Comparison of ENCODE assay signal across 23 cellular contexts in the genomic region with DNA sequence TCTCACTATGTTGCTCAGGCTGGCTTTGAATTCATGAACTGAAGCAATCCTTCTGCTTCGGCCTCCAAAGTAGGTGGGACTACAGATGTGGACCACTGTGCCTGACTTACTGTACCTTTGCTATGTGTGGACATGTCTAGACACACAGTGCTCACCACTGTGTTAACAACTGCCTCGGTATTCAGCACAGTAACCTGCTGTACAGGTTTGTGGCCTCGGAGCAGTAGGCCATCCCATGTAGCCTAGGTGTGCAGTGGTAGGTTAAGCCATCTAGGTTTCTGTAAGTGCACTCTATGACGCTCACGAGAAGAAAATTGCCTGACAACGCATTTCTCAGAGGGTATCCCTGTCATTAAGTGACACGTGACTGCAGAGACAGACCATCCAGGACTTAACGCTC.
"Had no signal": no experiment of that assay in that cellular context is flagged by ENCODE, and none has a peak within 500 bp of the region (broad histone marks: within the 10 kb centered on the region; RNA-seq: fewer than 3 reads in every experiment).

No MANE protein-coding gene starts in this region.

- H3K4me1 ChIP-seq: colonic mucosa, neural progenitor cell, spleen had no signal

- H3K4me3 ChIP-seq: colonic mucosa, neural progenitor cell, spleen, suprapubic skin, tibial artery had no signal

- H3K9me3 ChIP-seq: colonic mucosa, spleen, suprapubic skin, tibial artery had no signal

- H3K27ac Mint-ChIP-seq: activated B cell treated with CpG ODN at 0.5 μM for 24 hours; activated CD8-positive, alpha-beta memory T cell treated with anti-CD3 and anti-CD28 coated beads, Interleukin-2, amount 10 ng/mL, durations not matched to agents 7 days and 5 days; activated CD8-positive, alpha-beta T cell treated with anti-CD3 and anti-CD28 coated beads, Interleukin-2, amount 10 ng/mL, durations not matched to agents 7 days and 5 days; activated naive CD4-positive, alpha-beta T cell treated with anti-CD3 and anti-CD28 coated beads, Interleukin-2, amount 50 U/mL, for 72 hours; memory B cell; naive thymus-derived CD4-positive, alpha-beta T cell; neural progenitor cell; T-helper 2 cell treated with Interferon-gamma antibody and Interleukin-4, amounts not matched to agents 5 μg/mL and 100 μg/mL, for 36 hours had no signal

- H3K4me2 ChIP-seq: neural progenitor cell had no signal

- H2AFZ ChIP-seq: neural progenitor cell had no signal

- H3K4me1 Mint-ChIP-seq: activated B cell treated with CpG ODN at 0.5 μM for 24 hours, memory B cell, neural progenitor cell had no signal

- H3K27ac ChIP-seq: colonic mucosa, neural progenitor cell, spleen, tibial artery had no signal

- H3K4me3 Mint-ChIP-seq: activated B cell treated with CpG ODN at 0.5 μM for 24 hours; activated CD8-positive, alpha-beta memory T cell treated with anti-CD3 and anti-CD28 coated beads, Interleukin-2, amount 10 ng/mL, durations not matched to agents 7 days and 5 days; activated CD8-positive, alpha-beta T cell treated with anti-CD3 and anti-CD28 coated beads, Interleukin-2, amount 10 ng/mL, durations not matched to agents 7 days and 5 days; memory B cell; naive thymus-derived CD4-positive, alpha-beta T cell; neural progenitor cell; T-helper 2 cell treated with Interferon-gamma antibody and Interleukin-4, amounts not matched to agents 5 μg/mL and 100 μg/mL, for 36 hours had no signal

- H3K27me3 Mint-ChIP-seq: activated B cell treated with CpG ODN at 0.5 μM for 24 hours; activated CD8-positive, alpha-beta memory T cell treated with anti-CD3 and anti-CD28 coated beads, Interleukin-2, amount 10 ng/mL, durations not matched to agents 7 days and 5 days; memory B cell; naive thymus-derived CD4-positive, alpha-beta T cell had no signal

- DNase-seq: activated B cell treated with CpG ODN at 0.5 μM for 24 hours; activated CD8-positive, alpha-beta memory T cell treated with anti-CD3 and anti-CD28 coated beads, Interleukin-2, amount 10 ng/mL, durations not matched to agents 7 days and 5 days; activated CD8-positive, alpha-beta T cell treated with anti-CD3 and anti-CD28 coated beads, Interleukin-2, amount 10 ng/mL, durations not matched to agents 7 days and 5 days; activated naive CD4-positive, alpha-beta T cell; activated T-cell treated with anti-CD3 and anti-CD28 coated beads, Interleukin-2, amount 50 U/mL, for 48 hours; cerebellar nuclear complex; colonic mucosa; effector CD8-positive, alpha-beta T cell; head of caudate nucleus; hippocampal formation; kidney; left colon; midbrain; naive thymus-derived CD4-positive, alpha-beta T cell; right cardiac atrium; spleen; stimulated activated naive CD4-positive, alpha-beta T cell; tibial artery had no signal

- H3K9ac ChIP-seq: neural progenitor cell had no signal

- H3K9me3 Mint-ChIP-seq: activated naive CD4-positive, alpha-beta T cell treated with anti-CD3 and anti-CD28 coated beads, Interleukin-2, amount 50 U/mL, for 72 hours; memory B cell; neural progenitor cell; T-helper 2 cell treated with Interferon-gamma antibody and Interleukin-4, amounts not matched to agents 5 μg/mL and 100 μg/mL, for 36 hours had no signal

- ATAC-seq: activated CD8-positive, alpha-beta memory T cell treated with anti-CD3 and anti-CD28 coated beads, Interleukin-2, amount 10 ng/mL, durations not matched to agents 7 days and 5 days; activated CD8-positive, alpha-beta T cell treated with anti-CD3 and anti-CD28 coated beads, Interleukin-2, amount 10 ng/mL, durations not matched to agents 7 days and 5 days; activated naive CD4-positive, alpha-beta T cell treated with anti-CD3 and anti-CD28 coated beads, Interleukin-2, amount 50 U/mL, for 72 hours; left colon; naive thymus-derived CD4-positive, alpha-beta T cell; right cardiac atrium had no signal

- H3K27me3 ChIP-seq: colonic mucosa, neural progenitor cell, spleen, suprapubic skin, tibial artery had no signal

- H3K36me3 ChIP-seq: colonic mucosa, neural progenitor cell had no signal
